ENCODE assay signal across 1 cellular context in the genomic region with DNA sequence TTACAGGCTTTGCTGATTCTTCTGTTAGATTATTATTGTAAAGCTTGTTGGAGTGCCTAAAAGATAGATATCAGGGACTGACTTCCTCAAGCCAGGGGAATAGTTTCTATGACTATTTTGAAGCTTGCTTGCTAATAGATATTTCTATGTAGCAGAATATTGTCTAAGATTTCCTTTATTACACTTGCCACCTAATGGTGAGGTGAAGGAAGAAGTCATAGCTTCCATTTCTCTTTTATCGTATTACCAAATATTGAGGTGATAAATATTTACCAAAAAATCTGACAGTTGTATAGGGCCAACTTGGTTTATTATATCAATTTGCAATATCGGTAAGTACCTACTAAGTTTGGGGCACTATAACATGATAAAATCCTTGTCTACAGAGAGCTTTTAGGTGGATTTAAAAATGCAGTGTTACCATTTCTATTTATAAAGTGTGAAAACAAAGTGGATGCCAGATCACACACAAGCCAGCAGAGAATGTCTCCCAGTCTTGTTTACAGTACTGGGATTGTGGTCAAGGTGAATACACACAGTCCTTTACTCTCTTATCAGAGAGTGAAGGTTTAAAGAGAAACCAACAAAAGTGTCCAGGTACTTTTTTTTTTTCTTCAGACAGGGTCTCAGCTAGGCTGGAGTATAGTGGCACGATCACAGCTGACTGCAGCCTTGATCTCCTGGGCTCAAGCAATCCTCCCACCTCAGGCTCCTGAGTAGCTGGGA.
TF ChIP-seq lines count a peak whose summit lies in the region.

No MANE protein-coding gene starts in this region.

TF ChIP-seq in HepG2, 621 proteins besides CTCF, POLR2A, EP300 and RAD21 (continued from another document):
- TF ChIP-seq ZNF549 (CRISPR knock-in tag; IDR thresholded peaks at IDR 0.05), result no peak
- TF ChIP-seq FOXP4 (CRISPR knock-in tag; IDR thresholded peaks at IDR 0.05), result peak; percentile 39; the same call in 1 of the 2 replicates
- peak; percentile 35; the same call in 1 of the 2 replicates for TF ChIP-seq TFAP4 (IDR thresholded peaks at IDR 0.05; ENCODE audit: borderline replicate concordance, low read depth)
- no peak for TF ChIP-seq RXRB (CRISPR knock-in tag; IDR thresholded peaks at IDR 0.05; ENCODE audit: borderline replicate concordance)
- TF ChIP-seq ZSCAN9 (CRISPR knock-in tag; IDR thresholded peaks at IDR 0.05; ENCODE audit: borderline replicate concordance), result no peak
- TF ChIP-seq TCF7L2 (IDR thresholded peaks at IDR 0.05; ENCODE audit: low read depth, low read length), result no peak; the same call in 1 of the 2 replicates
- no peak for TF ChIP-seq ZSCAN31 (CRISPR knock-in tag; IDR thresholded peaks at IDR 0.05; ENCODE audit: low read depth)
- TF ChIP-seq FLYWCH1 (CRISPR knock-in tag; IDR thresholded peaks at IDR 0.05), result no peak
- no peak for TF ChIP-seq FOXP1 (IDR thresholded peaks at IDR 0.05)
- peak; percentile 56 for TF ChIP-seq FOXP1 (CRISPR knock-in tag; IDR thresholded peaks at IDR 0.05)
- TF ChIP-seq ZNF350 (CRISPR knock-in tag; IDR thresholded peaks at IDR 0.05; ENCODE audit: borderline replicate concordance, low read depth), result no peak
- TF ChIP-seq HOXD1 (CRISPR knock-in tag; IDR thresholded peaks at IDR 0.05), result no peak
- no peak for TF ChIP-seq TBL1XR1 (IDR thresholded peaks at IDR 0.05; ENCODE audit: borderline replicate concordance, low read length, partially characterized antibody)
